In genomic region chr1:84550826-84551225, GRCh38 we compare ENCODE assay signal across 15 cellular contexts. TPM values are rescaled to one million over a fixed set of nuclear protein-coding genes. Genes with fewer than 3 reads are reported as not detected.
A peak's percentile ranks its signal among the peaks of the same experiment; 100 is the strongest.
DNase-seq lines count a peak whose midpoint lies in the region; TF ChIP-seq lines count a peak whose summit lies in the region.
"Had no signal": no experiment of that assay in that cellular context is flagged by ENCODE, and none has a peak within 500 bp of the region (broad histone marks: within the 10 kb centered on the region; RNA-seq: fewer than 3 reads in every experiment).

No MANE protein-coding gene starts in this region.

- CTCF ChIA-PET in mammary epithelial cell (lab: Charles Lee; ENCODE audit: low non-redundant PET) = no interaction called here

- H3K4me1 ChIP-seq in mammary epithelial cell (ENCODE audit: insufficient read depth, low read length) = no peaks in the 10 kb centered on the region
- no peaks in the 10 kb centered on the region for H3K4me1 ChIP-seq in left ventricle myocardium inferior
- H3K4me1 ChIP-seq: SJCRH30 had no signal

- H3K79me2 ChIP-seq in mammary epithelial cell (ENCODE audit: insufficient read depth, low read length) = no peaks in the 10 kb centered on the region

- no peak overlapping the region for H3K4me2 ChIP-seq in mammary epithelial cell (ENCODE audit: insufficient read depth, low read depth, low read length)
- H3K4me2 ChIP-seq: GM23338, PC-9 had no signal

- in situ Hi-C loops in mammary epithelial cell (cut with MboI; ENCODE audit: low sequenced_read_pairs in 2 of 2) = no loop called here

- DNase-seq in NCI-H1436 (lab: John Stamatoyannopoulos, UW) = peak; percentile 26
- no peak for DNase-seq in NCI-H1436 treated with DMSO at 0.1 percent for 48 hours (lab: John Stamatoyannopoulos, UW)
- DNase-seq in GM03348 (ENCODE audit: low spot score) = peak; percentile 8
- peak; percentile 25 for DNase-seq in NCI-H446 treated with DMSO at 0.1 percent for 48 hours (lab: John Stamatoyannopoulos, UW)
- DNase-seq in fibroblast of gingiva (ENCODE audit: low read depth) = peak; percentile 30
- no peak for DNase-seq in mammary epithelial cell
- no peak for DNase-seq in left ventricle myocardium inferior
- no peak for DNase-seq in RKO (ENCODE audit: low spot score)
- DNase-seq: NCI-H2029, NCI-H345, PC-9, SJCRH30, T-helper 17 cell had no signal

- no peaks in the 10 kb centered on the region for H3K27me3 ChIP-seq in mammary epithelial cell (ENCODE audit: insufficient read depth, low read length)
- H3K27me3 ChIP-seq in left ventricle myocardium inferior (ENCODE audit: low read depth) = no peaks in the 10 kb centered on the region
- H3K27me3 ChIP-seq: SJCRH30 had no signal

- H3K4me3 ChIP-seq in mammary epithelial cell (replicated peaks in 1 of 3; ENCODE audit: insufficient read depth in 1 of 3, low read depth in 2 of 3, low read length in 3 of 3) (no peak overlapping the region), left ventricle myocardium inferior (no peak overlapping the region)
- H3K4me3 ChIP-seq: GM23338, PC-9, SJCRH30 had no signal

- intact Hi-C loops in mammary epithelial cell (cut with micrococcal nuclease) = no loop called here
- intact Hi-C loops in left ventricle myocardium inferior (cut with micrococcal nuclease) = no loop called here

- H3K36me3 ChIP-seq in mammary epithelial cell (ENCODE audit: insufficient read depth, low read length) (no peaks in the 10 kb centered on the region), left ventricle myocardium inferior (peaks cover 26% of the 10 kb centered on the region)
- H3K36me3 ChIP-seq: SJCRH30 had no signal

- TF ChIP-seq CTCF in mammary epithelial cell (conservative IDR thresholded peaks at IDR 0.05 in 1 of 2, IDR thresholded peaks at IDR 0.05 in 1 of 2; ENCODE audit: extremely low read depth in 1 of 2, insufficient read depth in 1 of 2, low read depth in 1 of 2, low read length in 2 of 2) (no peak), left ventricle myocardium inferior (IDR thresholded peaks at IDR 0.05; ENCODE audit: borderline replicate concordance) (no peak)

- H3K9ac ChIP-seq in mammary epithelial cell (ENCODE audit: insufficient read depth, low read length) = no peak overlapping the region

- dilution Hi-C loops in mammary epithelial cell (cut with HindIII; ENCODE audit: low sequenced_read_pairs) = no loop called here

- no peak overlapping the region for H2AFZ ChIP-seq in mammary epithelial cell (ENCODE audit: low read depth, low read length)
- H2AFZ ChIP-seq: GM23338, PC-9 had no signal

- no peak overlapping the region for H3K27ac ChIP-seq in mammary epithelial cell (ENCODE audit: insufficient read depth, low read depth, low read length)
- H3K27ac ChIP-seq in left ventricle myocardium inferior (replicated peaks) = no peak overlapping the region
- H3K27ac ChIP-seq: 22Rv1, PC-9, SJCRH30 had no signal

- WGBS in mammary epithelial cell (ENCODE audit: low coverage, missing lambda C conversion rate) = 94% methylated on average over 2 of the region's 2 CpGs

- no peaks in the 10 kb centered on the region for H4K20me1 ChIP-seq in mammary epithelial cell (ENCODE audit: insufficient read depth, low read length)

- H3K9me3 ChIP-seq in mammary epithelial cell (replicated peaks; ENCODE audit: insufficient read depth, low read length) (no peaks in the 10 kb centered on the region), left ventricle myocardium inferior (replicated peaks) (no peaks in the 10 kb centered on the region)
- H3K9me3 ChIP-seq: SJCRH30 had no signal

- no TSS peak for BruUV-seq in mammary epithelial cell (replicated peaks; lab: Mats Ljungman, UMichigan)

RNA-seq across cellular contexts. Expression of gene CTBS, which starts 23.4 kb away (rescaled TPM):
- total RNA-seq in mammary epithelial cell (10 to 100 TPM; 12.3 to 13.1 TPM), left ventricle myocardium inferior (6.2 TPM)
- 10.5 TPM for polyA plus RNA-seq in mammary epithelial cell
- polyA minus RNA-seq in mammary epithelial cell = 4.0 TPM

RNA-seq across cellular contexts. Expression of gene GNG5, which starts 44.4 kb away (rescaled TPM):
- 100 to 1,000 TPM in 1 of 2 donors, 10 to 100 TPM in 1; 20.5 to 115 TPM for total RNA-seq in mammary epithelial cell
- polyA plus RNA-seq in mammary epithelial cell = 88.9 TPM
- polyA minus RNA-seq in mammary epithelial cell = 54.9 TPM
- total RNA-seq in left ventricle myocardium inferior = 170 TPM

RNA-seq across cellular contexts. Expression of gene SPATA1, which starts 44.6 kb away (rescaled TPM):
- total RNA-seq in mammary epithelial cell (1 to 10 TPM in 1 of 2 donors, under 1 TPM in 1; 0.33 to 1.4 TPM), left ventricle myocardium inferior (0.66 TPM)
- polyA plus RNA-seq in mammary epithelial cell = not detected
- polyA minus RNA-seq in mammary epithelial cell = not detected
- total RNA-seq: GM23338 had no signal

Comparison
In these comparisons a context has a peak if more than half of its experiments do, and no peak if none do; other contexts are left out.
1. DNase-seq: peak in NCI-H1436 (single experiment), GM03348 (single experiment), NCI-H446 treated with DMSO at 0.1 percent for 48 hours (single experiment) and fibroblast of gingiva (single experiment); none in NCI-H1436 treated with DMSO at 0.1 percent for 48 hours (single experiment), mammary epithelial cell (single experiment), left ventricle myocardium inferior (single experiment) and RKO (single experiment).